In genomic region chr1:118097622-118098348, GRCh38 we compare ENCODE assay signal across 1 cellular context.
TF ChIP-seq lines count a peak whose summit lies in the region.

No MANE protein-coding gene starts in this region.

TF ChIP-seq in K562, 482 proteins besides CTCF, POLR2A, EP300 and RAD21:
- no peak for TF ChIP-seq NFATC3 (IDR thresholded peaks at IDR 0.05)
- no peak for TF ChIP-seq ZNF57 (CRISPR knock-in tag; IDR thresholded peaks at IDR 0.05)
- TF ChIP-seq BCOR (IDR thresholded peaks at IDR 0.05), result no peak
- no peak for TF ChIP-seq PHF8 (IDR thresholded peaks at IDR 0.05; ENCODE audit: borderline replicate concordance, low read length)
- TF ChIP-seq IRF2 (CRISPR knock-in tag; IDR thresholded peaks at IDR 0.05), result no peak
- no peak for TF ChIP-seq KLF10 (CRISPR knock-in tag; IDR thresholded peaks at IDR 0.05)
- no peak for TF ChIP-seq CREB3 (tag; conservative IDR thresholded peaks at IDR 0.05; ENCODE audit: low read depth)
- TF ChIP-seq ZNF140 (CRISPR knock-in tag; IDR thresholded peaks at IDR 0.05), result no peak
- no peak for TF ChIP-seq JUNB (CRISPR knock-in tag; conservative IDR thresholded peaks at IDR 0.05)
- TF ChIP-seq RFX1 (IDR thresholded peaks at IDR 0.05), result no peak
- TF ChIP-seq KDM5B (IDR thresholded peaks at IDR 0.05; ENCODE audit: insufficient replicate concordance, low read depth, low read length), result no peak
